Comparison of ENCODE assay signal across 32 cellular contexts in the genomic region with DNA sequence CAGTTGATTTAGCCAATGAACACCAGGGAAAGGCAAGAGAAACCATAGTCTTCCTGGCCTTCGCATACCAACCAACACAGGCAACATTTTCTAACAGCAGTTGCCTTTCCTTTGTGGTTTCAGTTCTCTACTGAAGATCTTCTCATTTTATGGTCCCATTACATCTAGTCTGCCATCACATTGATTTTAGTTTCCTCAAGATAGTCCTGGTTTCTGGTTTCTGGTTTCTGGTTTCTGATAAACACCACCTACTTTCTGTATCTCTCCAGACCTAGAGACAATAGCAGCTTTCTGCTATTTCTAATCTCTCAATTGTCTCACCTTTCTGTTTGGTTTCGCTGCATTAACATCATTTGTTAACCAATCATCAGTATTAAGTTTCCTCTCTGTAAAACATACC.
"Had no signal": no experiment of that assay in that cellular context is flagged by ENCODE, and none has a peak within 500 bp of the region (broad histone marks: within the 10 kb centered on the region; RNA-seq: fewer than 3 reads in every experiment).

No MANE protein-coding gene starts in this region.

- H3K36me3 ChIP-seq: adrenal gland, cardiac muscle cell had no signal

- H3K27ac ChIP-seq: adrenal gland, cardiac muscle cell, VCaP had no signal

- H3K4me3 ChIP-seq: adrenal gland, cardiac muscle cell had no signal

- DNase-seq: activated B cell treated with CpG ODN at 0.5 μM for 24 hours; activated CD4-positive, alpha-beta memory T cell treated with anti-CD3 and anti-CD28 coated beads for 36 hours; activated CD4-positive, alpha-beta T cell treated with anti-CD3 and anti-CD28 coated beads for 4 hours; activated CD4-positive, alpha-beta T cell treated with anti-CD3 and anti-CD28 coated beads, Interleukin-2, amount 10 ng/mL, durations not matched to agents 24 days and 14 days; activated CD4-positive, alpha-beta T cell treated with anti-CD3 and anti-CD28 coated beads, Interleukin-2, amount 50 U/mL, for 1 hour; activated CD4-positive, alpha-beta T cell treated with anti-CD3 and anti-CD28 coated beads, Interleukin-2, amount 50 U/mL, for 4 hours; activated CD4-positive, CD25-positive, alpha-beta regulatory T cell treated with anti-CD3 and anti-CD28 coated beads, Interleukin-2, amount 50 U/mL, for 72 hours; activated CD8-positive, alpha-beta memory T cell treated with anti-CD3 and anti-CD28 coated beads, Interleukin-2, amount 50 U/mL, for 4 hours; activated CD8-positive, alpha-beta T cell treated with anti-CD3 and anti-CD28 coated beads for 36 hours; activated effector memory CD4-positive, alpha-beta T cell treated with anti-CD3 and anti-CD28 coated beads, Interleukin-2, amount 50 U/mL, for 16 hours; activated gamma-delta T cell treated with Interleukin-2 at 50 U/mL for 16 hours; activated naive CD4-positive, alpha-beta T cell; activated naive CD4-positive, alpha-beta T cell treated with anti-CD3 and anti-CD28 coated beads for 36 hours; activated naive CD4-positive, alpha-beta T cell treated with anti-CD3 and anti-CD28 coated beads, Interleukin-2, amount 50 U/mL, for 16 hours; activated naive CD8-positive, alpha-beta T cell treated with anti-CD3 and anti-CD28 coated beads for 36 hours; activated T-cell treated with anti-CD3 and anti-CD28 coated beads for 4 hours; activated T-cell treated with anti-CD3 and anti-CD28 coated beads, Interleukin-2, amount 50 U/mL, for 1 hour; activated T-cell treated with anti-CD3 and anti-CD28 coated beads, Interleukin-2, amount 50 U/mL, for 4 hours; activated T-cell treated with anti-CD3 and anti-CD28 coated beads, Interleukin-2, amount 50 U/mL, for 72 hours; adrenal gland; amniotic stem cell; aorta; caudate nucleus; cerebellar nuclear complex; T-helper 2 cell; T-helper 9 cell had no signal

- H3K4me1 ChIP-seq: adrenal gland had no signal

- ATAC-seq: activated CD8-positive, alpha-beta T cell treated with anti-CD3 and anti-CD28 coated beads for 36 hours; activated naive CD4-positive, alpha-beta T cell treated with anti-CD3 and anti-CD28 coated beads, Interleukin-2, amount 50 U/mL, for 72 hours; activated T-cell treated with anti-CD3 and anti-CD28 coated beads, Interleukin-2, amount 50 U/mL, for 4 hours; activated T-cell treated with anti-CD3 and anti-CD28 coated beads, Interleukin-2, amount 50 U/mL, for 72 hours; activated T-helper 17 cell treated with anti-CD3 and anti-CD28 coated beads, Interleukin-2, amount 50 U/mL, for 72 hours had no signal

- FAIRE-seq: bronchial epithelial cell, TTC549 had no signal

- H3K27me3 ChIP-seq: adrenal gland, cardiac muscle cell had no signal

- H3K9me3 ChIP-seq: adrenal gland had no signal
